Comparison of ENCODE assay signal across 1 cellular context in genomic region chr22:30372915-30373314, GRCh38.
TF ChIP-seq lines count a peak whose summit lies in the region.

No MANE protein-coding gene starts in this region.

TF ChIP-seq in H1, 55 proteins besides CTCF, POLR2A, EP300 and RAD21:
- no peak for TF ChIP-seq KDM5A (IDR thresholded peaks at IDR 0.05; ENCODE audit: low read length)
- TF ChIP-seq SUZ12 (IDR thresholded peaks at IDR 0.05; ENCODE audit: low read length) = no peak
- TF ChIP-seq CBX8 (IDR thresholded peaks at IDR 0.05; ENCODE audit: borderline replicate concordance, low read depth, low read length) = no peak
- TF ChIP-seq BACH1 (IDR thresholded peaks at IDR 0.05; ENCODE audit: low read length) = no peak
- TF ChIP-seq CBX5 (IDR thresholded peaks at IDR 0.05; ENCODE audit: low read depth, low read length) = no peak
- TF ChIP-seq GTF2F1 (IDR thresholded peaks at IDR 0.05; ENCODE audit: borderline replicate concordance, low read depth, low read length) = no peak
- no peak for TF ChIP-seq HDAC2 (IDR thresholded peaks at IDR 0.05; ENCODE audit: borderline replicate concordance in 1 of 2, low read depth in 2 of 2, low read length in 2 of 2)
- TF ChIP-seq SIN3A (conservative IDR thresholded peaks at IDR 0.05 in 1 of 2, IDR thresholded peaks at IDR 0.05 in 1 of 2; ENCODE audit: low read depth in 1 of 2, low read length in 2 of 2) = no peak
- no peak for TF ChIP-seq CHD1 (IDR thresholded peaks at IDR 0.05; ENCODE audit: low read depth, low read length)
- TF ChIP-seq YY1 (IDR thresholded peaks at IDR 0.05; ENCODE audit: low read depth, low read length) = no peak
- no peak for TF ChIP-seq HDAC6 (IDR thresholded peaks at IDR 0.05; ENCODE audit: low read depth, low read length)
- TF ChIP-seq CREB1 (IDR thresholded peaks at IDR 0.05) = no peak
- TF ChIP-seq CTBP2 (IDR thresholded peaks at IDR 0.05; ENCODE audit: borderline replicate concordance, insufficient read depth, insufficient read length, low read length) = no peak
- TF ChIP-seq E2F6 (IDR thresholded peaks at IDR 0.05) = no peak
- TF ChIP-seq KDM4A (IDR thresholded peaks at IDR 0.05; ENCODE audit: low read depth, low read length, severe bottlenecking) = no peak
- TF ChIP-seq SP2 (IDR thresholded peaks at IDR 0.05; ENCODE audit: low read length) = no peak
- TF ChIP-seq CHD2 (IDR thresholded peaks at IDR 0.05; ENCODE audit: low read length) = no peak
- no peak for TF ChIP-seq MAX (IDR thresholded peaks at IDR 0.05)
- TF ChIP-seq SIRT6 (IDR thresholded peaks at IDR 0.05; ENCODE audit: low read length) = no peak
- no peak for TF ChIP-seq RFX5 (IDR thresholded peaks at IDR 0.05; ENCODE audit: borderline replicate concordance, low read depth, low read length)
TF ChIP-seq in H1: peak in this region for 0.
